Comparison of ENCODE assay signal across 11 cellular contexts in the genomic region with DNA sequence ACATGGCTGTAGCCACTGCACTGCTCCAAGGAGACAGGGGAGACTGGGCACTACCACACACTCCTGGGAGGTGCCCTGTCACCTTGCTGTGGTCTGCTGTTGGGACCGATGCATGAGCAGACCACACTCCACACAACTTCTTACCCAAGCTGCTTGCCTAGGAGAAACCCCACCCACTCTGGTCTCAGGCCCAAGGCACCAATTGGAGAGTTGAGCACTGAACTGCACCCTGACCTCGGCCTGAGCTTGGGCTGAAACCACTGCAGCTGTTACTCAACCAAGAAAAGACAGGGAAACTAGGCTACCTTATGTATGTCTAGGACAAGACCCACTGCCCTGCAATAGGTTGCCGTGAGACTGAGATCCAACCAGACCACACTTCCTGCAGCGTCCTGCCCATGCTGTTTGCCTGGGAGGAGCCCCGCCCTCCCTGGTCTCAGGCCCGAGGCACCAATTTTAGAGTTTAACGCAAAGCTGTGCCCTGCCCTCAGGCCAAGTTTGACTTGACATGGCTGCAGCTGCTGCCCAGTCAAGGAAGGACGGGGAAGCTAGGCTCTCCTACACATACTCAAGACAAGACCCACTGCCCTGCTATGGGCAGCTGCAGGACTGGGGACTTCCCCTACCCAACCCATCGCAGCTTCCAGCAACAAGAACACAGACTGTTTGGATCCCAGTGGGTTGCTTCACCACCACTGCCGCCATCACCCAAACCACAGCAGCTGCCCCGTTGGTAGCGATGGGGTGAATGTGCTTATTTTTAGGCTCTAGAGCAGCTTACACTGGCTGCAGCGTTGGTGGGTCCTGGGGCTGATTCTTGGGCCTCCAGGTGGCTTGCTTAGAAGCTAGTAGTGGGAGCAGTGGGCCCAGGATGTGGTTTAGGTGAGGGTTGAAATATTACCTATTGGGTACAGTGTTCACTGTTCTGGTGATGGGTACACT.
DNase-seq lines count a peak whose midpoint lies in the region; ATAC-seq and TF ChIP-seq lines count a peak whose summit lies in the region.
"Had no signal": no experiment of that assay in that cellular context is flagged by ENCODE, and none has a peak within 500 bp of the region (broad histone marks: within the 10 kb centered on the region; RNA-seq: fewer than 3 reads in every experiment).

No MANE protein-coding gene starts in this region.

- no peaks in the 10 kb centered on the region for H3K27me3 ChIP-seq in CD4-positive, CD25-positive, alpha-beta regulatory T cell (ENCODE audit: control insufficient read depth, insufficient read depth, low read length)
- H3K27me3 ChIP-seq: MG63 had no signal

- ATAC-seq in CD4-positive, CD25-positive, alpha-beta regulatory T cell (ENCODE audit: low read depth in 2 of 2), result peak; percentile 59
- ATAC-seq in GM19463 (IDR thresholded peaks at IDR 0.05; ENCODE audit: unreplicated experiment) (peak; percentile 69), HG02885 (IDR thresholded peaks at IDR 0.05; ENCODE audit: poor library complexity, unreplicated experiment) (no peak), HG02970 (IDR thresholded peaks at IDR 0.05; ENCODE audit: low FRiP score, unreplicated experiment) (no peak), Right ventricle myocardium superior (ENCODE audit: poor library complexity) (no peak)

- H3K4me1 Mint-ChIP-seq in CD4-positive, CD25-positive, alpha-beta regulatory T cell, result peaks cover 0 to 17% (median 8%) of the 10 kb centered on the region in 4 donors
- H3K4me1 Mint-ChIP-seq in chondrocyte (ENCODE audit: low read depth), result peaks cover 9% of the 10 kb centered on the region

- no peaks in the 10 kb centered on the region for H3K27me3 Mint-ChIP-seq in CD4-positive, CD25-positive, alpha-beta regulatory T cell
- H3K27me3 Mint-ChIP-seq in chondrocyte (ENCODE audit: low read depth), result no peaks in the 10 kb centered on the region

- intact Hi-C loops in Right ventricle myocardium superior (cut with DNase I), result no loop called here

- no peak overlapping the region for H3K27ac Mint-ChIP-seq in CD4-positive, CD25-positive, alpha-beta regulatory T cell
- H3K27ac Mint-ChIP-seq in chondrocyte (ENCODE audit: unreplicated experiment), result no peak overlapping the region
- H3K27ac Mint-ChIP-seq: activated naive CD4-positive, alpha-beta T cell treated with anti-CD3 and anti-CD28 coated beads, Interleukin-2, amount 50 U/mL, for 72 hours had no signal

- no peak overlapping the region for H3K27ac ChIP-seq in CD4-positive, CD25-positive, alpha-beta regulatory T cell (ENCODE audit: insufficient read depth, low read length, poor library complexity, severe bottlenecking)

- H3K4me3 ChIP-seq in CD4-positive, CD25-positive, alpha-beta regulatory T cell (ENCODE audit: low read depth, low read length), result no peak overlapping the region
- H3K4me3 ChIP-seq: MG63 had no signal

- no peak overlapping the region for H3K4me3 Mint-ChIP-seq in CD4-positive, CD25-positive, alpha-beta regulatory T cell
- H3K4me3 Mint-ChIP-seq in chondrocyte (ENCODE audit: unreplicated experiment), result no peak overlapping the region

- peak in 1 of 3 donors; percentile 70 for DNase-seq in CD4-positive, CD25-positive, alpha-beta regulatory T cell
- DNase-seq in LHCN-M2 (ENCODE audit: low read depth), result peak; percentile 79
- DNase-seq in chondrocyte (ENCODE audit: low spot score), result peak; percentile 58
- DNase-seq in NCI-H524 treated with DMSO at 0.1 percent for 48 hours (lab: John Stamatoyannopoulos, UW), result no peak
- no peak for DNase-seq in Right ventricle myocardium superior
- DNase-seq: MG63; stimulated activated CD4-positive, alpha-beta T cell treated with anti-CD3 and anti-CD28 coated beads, Interleukin-1b, Interleukin-23, amount 100 ng/mL, for 48 hours had no signal

- H3K9me3 ChIP-seq in CD4-positive, CD25-positive, alpha-beta regulatory T cell (ENCODE audit: control insufficient read depth in 2 of 2, low read length in 2 of 2), result no peaks in the 10 kb centered on the region
- H3K9me3 ChIP-seq: MG63 had no signal

- peaks cover 6% of the 10 kb centered on the region for H3K4me1 ChIP-seq in CD4-positive, CD25-positive, alpha-beta regulatory T cell (ENCODE audit: control insufficient read depth, insufficient read depth, low read length, poor library complexity, severe bottlenecking)

- H3K36me3 ChIP-seq in CD4-positive, CD25-positive, alpha-beta regulatory T cell (ENCODE audit: control insufficient read depth, insufficient read depth, low read length), result no peaks in the 10 kb centered on the region
- H3K36me3 ChIP-seq: MG63 had no signal

- TF ChIP-seq CTCF in chondrocyte (IDR thresholded peaks at IDR 0.05), result no peak

- no peaks in the 10 kb centered on the region for H3K36me3 Mint-ChIP-seq in CD4-positive, CD25-positive, alpha-beta regulatory T cell
- peaks cover 2% of the 10 kb centered on the region for H3K36me3 Mint-ChIP-seq in chondrocyte (ENCODE audit: low read depth)
- H3K36me3 Mint-ChIP-seq: activated naive CD4-positive, alpha-beta T cell treated with anti-CD3 and anti-CD28 coated beads, Interleukin-2, amount 50 U/mL, for 72 hours had no signal

- peaks cover 0 to 4% (median 0%) of the 10 kb centered on the region in 7 donors for H3K9me3 Mint-ChIP-seq in CD4-positive, CD25-positive, alpha-beta regulatory T cell
- peaks cover 11% of the 10 kb centered on the region for H3K9me3 Mint-ChIP-seq in chondrocyte (ENCODE audit: low read depth)
- H3K9me3 Mint-ChIP-seq: activated naive CD4-positive, alpha-beta T cell treated with anti-CD3 and anti-CD28 coated beads, Interleukin-2, amount 50 U/mL, for 72 hours had no signal

Comparison
In these comparisons a context has a peak if more than half of its experiments do, and no peak if none do; other contexts are left out.
1. ATAC-seq: peak in CD4-positive, CD25-positive, alpha-beta regulatory T cell (2 of 2) and GM19463 (single experiment); none in HG02885 (single experiment), HG02970 (single experiment) and Right ventricle myocardium superior (single experiment).
2. DNase-seq: peak in LHCN-M2 (single experiment) and chondrocyte (single experiment); none in NCI-H524 treated with DMSO at 0.1 percent for 48 hours (single experiment) and Right ventricle myocardium superior (single experiment).